Comparison of ENCODE assay signal across 8 cellular contexts in genomic region chr16:1102921-1103648, GRCh38. TPM values are rescaled to one million over a fixed set of nuclear protein-coding genes. Genes with fewer than 3 reads are reported as not detected.
DNase-seq lines count a peak whose midpoint lies in the region; ATAC-seq, FAIRE-seq and TF ChIP-seq lines count a peak whose summit lies in the region.

No MANE protein-coding gene starts in this region.

- no peak for DNase-seq in CD14-positive monocyte (ENCODE audit: low spot score)
- peak; percentile 38 for DNase-seq in HPDE6-E6E7 (ENCODE audit: extremely low spot score)
- DNase-seq in UCSD-AML1 (lab: John Stamatoyannopoulos, UW; ENCODE audit: unreplicated experiment), result peak; percentile 50
- no peak for DNase-seq in kidney
- peak; percentile 44 for DNase-seq in stimulated activated CD4-positive, alpha-beta T cell treated with anti-CD3 and anti-CD28 coated beads, Interleukin-2, amount 100 ng/mL, for 4 hours (ENCODE audit: low read depth)
- DNase-seq in SW 1271 (lab: John Stamatoyannopoulos, UW), result no peak

- peaks cover 0 to 2% of the 10 kb centered on the region in 2 donors for H3K4me1 ChIP-seq in kidney (ENCODE audit: control insufficient read depth in 1 of 2, insufficient read depth in 1 of 2, low read depth in 1 of 2, low read length in 2 of 2)

- peaks cover 10 to 41% (median 11%) of the 10 kb centered on the region in 3 donors for H3K27me3 Mint-ChIP-seq in CD14-positive monocyte (ENCODE audit: low read depth in 3 of 3)
- H3K27me3 Mint-ChIP-seq in brain, result no peaks in the 10 kb centered on the region

- no peak for FAIRE-seq in kidney (lab: Jason Lieb, UNC)

- H3K9me3 Mint-ChIP-seq in CD14-positive monocyte, result no peaks in the 10 kb centered on the region
- H3K9me3 Mint-ChIP-seq in brain, result no peaks in the 10 kb centered on the region

- no peak overlapping the region for H3K27ac ChIP-seq in kidney (ENCODE audit: low read depth in 2 of 2, low read length in 2 of 2)

- H3K36me3 ChIP-seq in kidney (ENCODE audit: control insufficient read depth in 1 of 2, insufficient read depth in 2 of 2, low read length in 2 of 2), result no peaks in the 10 kb centered on the region

- no peak overlapping the region for H3K4me3 ChIP-seq in kidney (ENCODE audit: low read length in 2 of 2)

- ATAC-seq in HG03432 (IDR thresholded peaks at IDR 0.05; ENCODE audit: unreplicated experiment), result no peak

- H3K4me3 Mint-ChIP-seq in CD14-positive monocyte (no peak overlapping the region), brain (no peak overlapping the region)

- no peaks in the 10 kb centered on the region for H3K4me1 Mint-ChIP-seq in CD14-positive monocyte
- H3K4me1 Mint-ChIP-seq in brain, result peaks cover 5% of the 10 kb centered on the region

- H3K27ac Mint-ChIP-seq in CD14-positive monocyte, result no peak overlapping the region
- no peak overlapping the region for H3K27ac Mint-ChIP-seq in brain

- TF ChIP-seq CTCF in CD14-positive monocyte (IDR thresholded peaks at IDR 0.05) (peak; percentile 63), brain (conservative IDR thresholded peaks at IDR 0.05) (peak; percentile 73 to 79), kidney (IDR thresholded peaks at IDR 0.05; ENCODE audit: borderline replicate concordance, extremely low read depth, insufficient read depth) (peak; percentile 91)

- H3K9me3 ChIP-seq in kidney (ENCODE audit: control insufficient read depth in 1 of 2, low read length in 2 of 2), result no peaks in the 10 kb centered on the region

- H3K36me3 Mint-ChIP-seq in CD14-positive monocyte (no peaks in the 10 kb centered on the region), brain (no peaks in the 10 kb centered on the region)

- H3K9ac ChIP-seq in kidney (ENCODE audit: low read length in 2 of 2), result no peak overlapping the region

- intact Hi-C loops in CD14-positive monocyte (cut with micrococcal nuclease) (no loop called here), kidney (cut with DNase I) (no loop called here)

RNA-seq across cellular contexts. Expression of gene C1QTNF8, which starts 7.0 kb away (rescaled TPM):
- polyA plus RNA-seq in CD14-positive monocyte (not detected), brain (ENCODE audit: insufficient read depth, low read depth, low replicate concordance) (not detected), kidney (ENCODE audit: insufficient read depth, low read depth, low replicate concordance) (not detected)
- not detected for total RNA-seq in kidney

RNA-seq across cellular contexts. Expression of gene SSTR5, which starts 30.5 kb away (rescaled TPM):
- polyA plus RNA-seq in CD14-positive monocyte (not detected), brain (ENCODE audit: insufficient read depth, low read depth, low replicate concordance) (not detected), kidney (ENCODE audit: insufficient read depth, low read depth, low replicate concordance) (not detected)
- 6.7 TPM for total RNA-seq in kidney

RNA-seq across cellular contexts. Expression of gene CACNA1H, which starts 49.8 kb away (rescaled TPM):
- polyA plus RNA-seq in CD14-positive monocyte, result not detected
- polyA plus RNA-seq in brain (ENCODE audit: insufficient read depth, low read depth, low replicate concordance), result 7.0 TPM
- total RNA-seq in kidney, result 20.6 TPM
- polyA plus RNA-seq in kidney (ENCODE audit: insufficient read depth, low read depth, low replicate concordance), result 6.4 TPM

Comparison
In these comparisons a context has a peak if more than half of its experiments do, and no peak if none do; other contexts are left out.
1. DNase-seq: peak in HPDE6-E6E7 (single experiment), UCSD-AML1 (single experiment) and stimulated activated CD4-positive, alpha-beta T cell treated with anti-CD3 and anti-CD28 coated beads, Interleukin-2, amount 100 ng/mL, for 4 hours (single experiment); none in CD14-positive monocyte (single experiment), kidney (single experiment) and SW 1271 (0 of 2).
2. Peak in every context shown above with its lines, with median percentiles within 50 percentile points of each other: CTCF ChIP-seq.